8 cellular contexts compared by ENCODE assay signal in genomic region chr17:44187131-44187899, GRCh38. TPM values are rescaled to one million over a fixed set of nuclear protein-coding genes. Genes with fewer than 3 reads are reported as not detected.
DNase-seq lines count a peak whose midpoint lies in the region; ATAC-seq and TF ChIP-seq lines count a peak whose summit lies in the region.

No MANE protein-coding gene starts in this region.

- H2AFZ ChIP-seq in neural cell (ENCODE audit: low read depth, low read length): peak overlapping the region; percentile 61

- ATAC-seq in GM19025 (IDR thresholded peaks at IDR 0.05; ENCODE audit: low read depth, unreplicated experiment): peak; percentile 17
- peak; percentile 41 for ATAC-seq in HG03135 (IDR thresholded peaks at IDR 0.05; ENCODE audit: unreplicated experiment)

- H3K27ac Mint-ChIP-seq in T-helper 2 cell treated with Interferon-gamma antibody and Interleukin-4, amounts not matched to agents 5 μg/mL and 100 μg/mL, for 36 hours: peak overlapping the region; percentile 99

- H3K36me3 ChIP-seq in neural cell (ENCODE audit: insufficient read depth, low read length): no peaks in the 10 kb centered on the region

- no peaks in the 10 kb centered on the region for H3K27me3 ChIP-seq in neural cell (ENCODE audit: insufficient read depth, low read depth, low read length)

- peaks cover 34% of the 10 kb centered on the region for H3K79me2 ChIP-seq in neural cell (replicated peaks; ENCODE audit: insufficient read depth, low read length)

- DNase-seq in T-helper 2 cell treated with Interferon-gamma antibody and Interleukin-4, amounts not matched to agents 5 μg/mL and 100 μg/mL, for 36 hours (ENCODE audit: low spot score): no peak
- DNase-seq in erythroblast (lab: John Stamatoyannopoulos, UW): peak; percentile 76 to 90
- DNase-seq in NCI-H187 (lab: John Stamatoyannopoulos, UW): no peak
- no peak for DNase-seq in T-helper 9 cell

- H3K4me1 Mint-ChIP-seq in T-helper 2 cell treated with Interferon-gamma antibody and Interleukin-4, amounts not matched to agents 5 μg/mL and 100 μg/mL, for 36 hours (ENCODE audit: low read depth): peaks cover 27% of the 10 kb centered on the region

- H3K4me3 ChIP-seq in neural cell (ENCODE audit: low read length): peak overlapping the region; percentile 92

- H3K36me3 Mint-ChIP-seq in T-helper 2 cell treated with Interferon-gamma antibody and Interleukin-4, amounts not matched to agents 5 μg/mL and 100 μg/mL, for 36 hours (ENCODE audit: low read depth): peaks cover 24% of the 10 kb centered on the region

- no peaks in the 10 kb centered on the region for H3K9me2 ChIP-seq in neural cell (ENCODE audit: insufficient read depth, low read length)

- peak overlapping the region; percentile 100 for H3K4me2 ChIP-seq in neural cell (ENCODE audit: low read length)

- no peak for TF ChIP-seq POLR2A in erythroblast (IDR thresholded peaks at IDR 0.05; ENCODE audit: low read length)

- no peaks in the 10 kb centered on the region for H3K9me3 ChIP-seq in neural cell (ENCODE audit: low read length)

- peak; percentile 1 for TF ChIP-seq EP300 in neural cell (conservative IDR thresholded peaks at IDR 0.05; ENCODE audit: poor library complexity, severe bottlenecking)

- H4K20me1 ChIP-seq in neural cell (ENCODE audit: insufficient read depth): no peaks in the 10 kb centered on the region

- H3K9me3 Mint-ChIP-seq in T-helper 2 cell treated with Interferon-gamma antibody and Interleukin-4, amounts not matched to agents 5 μg/mL and 100 μg/mL, for 36 hours: no peaks in the 10 kb centered on the region

- peak overlapping the region; percentile 89 for H3K9ac ChIP-seq in neural cell (ENCODE audit: low read length)

- TF ChIP-seq RAD21 in neural cell (conservative IDR thresholded peaks at IDR 0.05): no peak

- peak overlapping the region; percentile 99 for H3K4me3 Mint-ChIP-seq in T-helper 2 cell treated with Interferon-gamma antibody and Interleukin-4, amounts not matched to agents 5 μg/mL and 100 μg/mL, for 36 hours

- TF ChIP-seq CTCF in C4-2B (conservative IDR thresholded peaks at IDR 0.05) (no peak), neural cell (IDR thresholded peaks at IDR 0.05; ENCODE audit: poor library complexity, severe bottlenecking) (no peak)

- H3K27me3 Mint-ChIP-seq in T-helper 2 cell treated with Interferon-gamma antibody and Interleukin-4, amounts not matched to agents 5 μg/mL and 100 μg/mL, for 36 hours (ENCODE audit: low read depth): no peaks in the 10 kb centered on the region

- peak overlapping the region; percentile 90 for H3K27ac ChIP-seq in C4-2B
- H3K27ac ChIP-seq in neural cell (ENCODE audit: low read length): peak overlapping the region; percentile 92

- no peaks in the 10 kb centered on the region for H3F3A ChIP-seq in neural cell (ENCODE audit: insufficient read depth, low read length, poor library complexity, severe bottlenecking)

TF ChIP-seq in neural cell, 6 proteins besides CTCF, POLR2A, EP300 and RAD21:
- TF ChIP-seq SMC3 (conservative IDR thresholded peaks at IDR 0.05; ENCODE audit: poor library complexity) (no peak), POLR2AphosphoS5 (IDR thresholded peaks at IDR 0.05) (no peak), TAF1 (IDR thresholded peaks at IDR 0.05; ENCODE audit: low read depth) (peak; percentile 40)

RNA-seq across cellular contexts. Expression of gene TMUB2, which starts 0.5 kb away (rescaled TPM):
- polyA plus RNA-seq in neural cell: 59.9 and 77.4 TPM in 2 replicates
- 30.2 and 31.2 TPM in 2 replicates for polyA minus RNA-seq in neural cell

RNA-seq across cellular contexts. Expression of gene ATXN7L3, which starts 12.4 kb away (rescaled TPM):
- 93.5 and 97.2 TPM in 2 replicates for polyA plus RNA-seq in neural cell
- polyA minus RNA-seq in neural cell: 108 and 109 TPM in 2 replicates

RNA-seq across cellular contexts. Expression of gene ASB16, which starts 16.8 kb away (rescaled TPM):
- polyA plus RNA-seq in neural cell: not detected in 2 replicates
- not detected in 2 replicates for polyA minus RNA-seq in neural cell

RNA-seq across cellular contexts. Expression of gene UBTF, which starts 32.2 kb away (rescaled TPM):
- polyA plus RNA-seq in neural cell: 71.7 and 73.8 TPM in 2 replicates
- polyA minus RNA-seq in neural cell: 105 and 112 TPM in 2 replicates

RNA-seq across cellular contexts. Expression of gene HROB, which starts 45.6 kb away (rescaled TPM):
- polyA plus RNA-seq in neural cell: 1.3 TPM in 2 replicates
- 1.5 and 1.7 TPM in 2 replicates for polyA minus RNA-seq in neural cell

Comparison
In these comparisons a context has a peak if more than half of its experiments do, and no peak if none do; other contexts are left out.
1. DNase-seq: peak in erythroblast (2 of 2); none in T-helper 2 cell treated with Interferon-gamma antibody and Interleukin-4, amounts not matched to agents 5 μg/mL and 100 μg/mL, for 36 hours (single experiment), NCI-H187 (0 of 2) and T-helper 9 cell (single experiment).